ENCODE assay signal across 11 cellular contexts in genomic region chr3:152511904-152512303, GRCh38.
DNase-seq lines count a peak whose midpoint lies in the region; ATAC-seq, FAIRE-seq and TF ChIP-seq lines count a peak whose summit lies in the region.
"Had no signal": no experiment of that assay in that cellular context is flagged by ENCODE, and none has a peak within 500 bp of the region (broad histone marks: within the 10 kb centered on the region; RNA-seq: fewer than 3 reads in every experiment).

No MANE protein-coding gene starts in this region.

- DNase-seq in GM10248 (ENCODE audit: extremely low spot score) (peak; percentile 28), HCEC 1CT (no peak), D721Med (ENCODE audit: insufficient read length, low spot score) (no peak), SW480 (ENCODE audit: low spot score) (no peak)
- DNase-seq in effector CD8-positive, alpha-beta T cell (lab: John Stamatoyannopoulos, UW): no peak
- DNase-seq: GF-D8, NCI-H1694 treated with DMSO at 0.1 percent for 48 hours had no signal

- FAIRE-seq in D721Med (lab: Jason Lieb, UNC): no peak

- CTCF ChIA-PET in GM10248 (lab: Yijun Ruan, JAX): interaction anchor here (1.0 to 22.9 kb wide), 9 partner anchors 4 to 152 kb away, joined by 3 to 324 read pairs (median 5); no protein-coding TSS in a partner anchor

- ATAC-seq in GM19043 (IDR thresholded peaks at IDR 0.05; ENCODE audit: low read depth, unreplicated experiment) (peak; percentile 77), HG02610 (IDR thresholded peaks at IDR 0.05; ENCODE audit: unreplicated experiment) (peak; percentile 94), HG03378 (IDR thresholded peaks at IDR 0.05; ENCODE audit: unreplicated experiment) (peak; percentile 76)
- ATAC-seq: Panc1 had no signal

- no peak for TF ChIP-seq CTCF in GM10248 (IDR thresholded peaks at IDR 0.05; ENCODE audit: control extremely low read depth, extremely low read depth, low read depth, missing control alignments)
- no peak for TF ChIP-seq CTCF in D721Med (IDR thresholded peaks at IDR 0.05; ENCODE audit: insufficient read depth, missing control alignments)

- POLR2A ChIA-PET in GM10248 (lab: Yijun Ruan, JAX): no interaction called here
